In genomic region chr2:23286765-23287155, GRCh38 we compare ENCODE assay signal across 12 cellular contexts.
DNase-seq lines count a peak whose midpoint lies in the region; ATAC-seq and TF ChIP-seq lines count a peak whose summit lies in the region.
"Had no signal": no experiment of that assay in that cellular context is flagged by ENCODE, and none has a peak within 500 bp of the region (broad histone marks: within the 10 kb centered on the region; RNA-seq: fewer than 3 reads in every experiment).

No MANE protein-coding gene starts in this region.

- peak; percentile 55 for DNase-seq in G401 (ENCODE audit: low spot score)
- DNase-seq in mammary epithelial cell = peak; percentile 51
- peak; percentile 57 for DNase-seq in kidney tubule cell (ENCODE audit: low spot score)
- DNase-seq in skeletal muscle cell (ENCODE audit: low read depth) = peak; percentile 44
- no peak for DNase-seq in activated CD4-positive, alpha-beta T cell treated with anti-CD3 and anti-CD28 coated beads, Interleukin-2, amount 10 ng/mL, durations not matched to agents 7 days and 5 days
- DNase-seq in CD14-positive monocyte (ENCODE audit: low spot score) = no peak
- DNase-seq in activated naive CD8-positive, alpha-beta T cell treated with anti-CD3 and anti-CD28 coated beads, Interleukin-2, amount 50 U/mL, for 24 hours = no peak
- DNase-seq: effector CD4-positive, alpha-beta T cell; NCI-H1048; nephron progenitor cell had no signal

- H3K27me3 ChIP-seq in mammary epithelial cell (ENCODE audit: insufficient read depth, low read length) = no peaks in the 10 kb centered on the region

- intact Hi-C loops in mammary epithelial cell (cut with micrococcal nuclease) = no loop called here
- intact Hi-C loops in CD14-positive monocyte (cut with micrococcal nuclease) = no loop called here

- no peaks in the 10 kb centered on the region for H3K36me3 Mint-ChIP-seq in activated CD4-positive, alpha-beta T cell treated with anti-CD3 and anti-CD28 coated beads, Interleukin-2, amount 10 ng/mL, durations not matched to agents 7 days and 5 days (ENCODE audit: low read depth)
- H3K36me3 Mint-ChIP-seq in CD14-positive monocyte = no peaks in the 10 kb centered on the region
- H3K36me3 Mint-ChIP-seq in activated naive CD8-positive, alpha-beta T cell treated with anti-CD3 and anti-CD28 coated beads, Interleukin-2, amount 50 U/mL, for 24 hours (ENCODE audit: low read depth) = no peaks in the 10 kb centered on the region

- no peak overlapping the region for H3K4me3 ChIP-seq in mammary epithelial cell (replicated peaks in 1 of 3; ENCODE audit: insufficient read depth in 1 of 3, low read depth in 2 of 3, low read length in 3 of 3)
- H3K4me3 ChIP-seq in skeletal muscle cell (ENCODE audit: low read depth, low read length) = no peak overlapping the region
- H3K4me3 ChIP-seq: SK-N-MC had no signal

- BruUV-seq in mammary epithelial cell (replicated peaks; lab: Mats Ljungman, UMichigan) = no TSS peak

- no peak overlapping the region for H2AFZ ChIP-seq in mammary epithelial cell (ENCODE audit: low read depth, low read length)

- H3K27ac ChIP-seq in mammary epithelial cell (ENCODE audit: insufficient read depth, low read depth, low read length) = peak overlapping the region; percentile 6
- H3K27ac ChIP-seq: SK-N-MC had no signal

- CTCF ChIA-PET in mammary epithelial cell (lab: Charles Lee; ENCODE audit: low non-redundant PET) = interaction anchor here (0.8 kb wide), 1 partner anchor 164 kb away, joined by 3 read pairs; no protein-coding TSS in a partner anchor
- CTCF ChIA-PET in activated CD4-positive, alpha-beta T cell treated with anti-CD3 and anti-CD28 coated beads, Interleukin-2, amount 10 ng/mL, durations not matched to agents 7 days and 5 days (lab: Charles Lee) = interaction anchor here (1.4 kb wide), 1 partner anchor 13 kb away, joined by 4 read pairs; no protein-coding TSS in a partner anchor

- H3K9ac ChIP-seq in mammary epithelial cell (ENCODE audit: insufficient read depth, low read length) = no peak overlapping the region

- H4K20me1 ChIP-seq in mammary epithelial cell (ENCODE audit: insufficient read depth, low read length) = no peaks in the 10 kb centered on the region

- POLR2A ChIA-PET in activated CD4-positive, alpha-beta T cell treated with anti-CD3 and anti-CD28 coated beads, Interleukin-2, amount 10 ng/mL, durations not matched to agents 7 days and 5 days (lab: Charles Lee) = interaction anchor here (0.6 kb wide), 1 partner anchor 242 kb away, joined by 4 read pairs; no protein-coding TSS in a partner anchor

- dilution Hi-C loops in mammary epithelial cell (cut with HindIII; ENCODE audit: low sequenced_read_pairs) = no loop called here

- H3K27ac Mint-ChIP-seq in activated CD4-positive, alpha-beta T cell treated with anti-CD3 and anti-CD28 coated beads, Interleukin-2, amount 10 ng/mL, durations not matched to agents 7 days and 5 days = no peak overlapping the region
- no peak overlapping the region for H3K27ac Mint-ChIP-seq in CD14-positive monocyte
- no peak overlapping the region for H3K27ac Mint-ChIP-seq in activated naive CD8-positive, alpha-beta T cell treated with anti-CD3 and anti-CD28 coated beads, Interleukin-2, amount 50 U/mL, for 24 hours

- H3K27me3 Mint-ChIP-seq in activated CD4-positive, alpha-beta T cell treated with anti-CD3 and anti-CD28 coated beads, Interleukin-2, amount 10 ng/mL, durations not matched to agents 7 days and 5 days = peaks cover 22% of the 10 kb centered on the region
- peaks cover 0 to 2% (median 0%) of the 10 kb centered on the region in 3 donors for H3K27me3 Mint-ChIP-seq in CD14-positive monocyte (ENCODE audit: low read depth in 3 of 3)
- no peaks in the 10 kb centered on the region for H3K27me3 Mint-ChIP-seq in activated naive CD8-positive, alpha-beta T cell treated with anti-CD3 and anti-CD28 coated beads, Interleukin-2, amount 50 U/mL, for 24 hours

- 8% methylated on average over 3 of the region's 3 CpGs for WGBS in mammary epithelial cell (ENCODE audit: low coverage, missing lambda C conversion rate)

- ATAC-seq in GM21619 (IDR thresholded peaks at IDR 0.05; ENCODE audit: unreplicated experiment) = no peak
- no peak for ATAC-seq in activated naive CD8-positive, alpha-beta T cell treated with anti-CD3 and anti-CD28 coated beads, Interleukin-2, amount 50 U/mL, for 24 hours

- H3K9me3 ChIP-seq in mammary epithelial cell (replicated peaks; ENCODE audit: insufficient read depth, low read length) = no peaks in the 10 kb centered on the region

- peak overlapping the region; percentile 51 for H3K4me2 ChIP-seq in mammary epithelial cell (ENCODE audit: insufficient read depth, low read depth, low read length)

- peaks cover 53% of the 10 kb centered on the region for H3K4me1 ChIP-seq in mammary epithelial cell (ENCODE audit: insufficient read depth, low read length)

- no peak for TF ChIP-seq CTCF in mammary epithelial cell (conservative IDR thresholded peaks at IDR 0.05 in 1 of 2, IDR thresholded peaks at IDR 0.05 in 1 of 2; ENCODE audit: extremely low read depth in 1 of 2, insufficient read depth in 1 of 2, low read depth in 1 of 2, low read length in 2 of 2)
- no peak for TF ChIP-seq CTCF in CD14-positive monocyte (IDR thresholded peaks at IDR 0.05)

- no peaks in the 10 kb centered on the region for H3K4me1 Mint-ChIP-seq in activated CD4-positive, alpha-beta T cell treated with anti-CD3 and anti-CD28 coated beads, Interleukin-2, amount 10 ng/mL, durations not matched to agents 7 days and 5 days
- no peaks in the 10 kb centered on the region for H3K4me1 Mint-ChIP-seq in CD14-positive monocyte
- no peaks in the 10 kb centered on the region for H3K4me1 Mint-ChIP-seq in activated naive CD8-positive, alpha-beta T cell treated with anti-CD3 and anti-CD28 coated beads, Interleukin-2, amount 50 U/mL, for 24 hours

- H3K79me2 ChIP-seq in mammary epithelial cell (ENCODE audit: insufficient read depth, low read length) = no peaks in the 10 kb centered on the region

- in situ Hi-C loops in G401 (cut with HindIII; ENCODE audit: low sequenced_read_pairs) = no loop called here
- in situ Hi-C loops in mammary epithelial cell (cut with MboI; ENCODE audit: low sequenced_read_pairs in 2 of 2) = no loop called here

- H3K4me3 Mint-ChIP-seq in activated CD4-positive, alpha-beta T cell treated with anti-CD3 and anti-CD28 coated beads, Interleukin-2, amount 10 ng/mL, durations not matched to agents 7 days and 5 days = no peak overlapping the region
- no peak overlapping the region for H3K4me3 Mint-ChIP-seq in CD14-positive monocyte
- no peak overlapping the region for H3K4me3 Mint-ChIP-seq in activated naive CD8-positive, alpha-beta T cell treated with anti-CD3 and anti-CD28 coated beads, Interleukin-2, amount 50 U/mL, for 24 hours
- H3K4me3 Mint-ChIP-seq: nephron progenitor cell had no signal

- no peaks in the 10 kb centered on the region for H3K36me3 ChIP-seq in mammary epithelial cell (ENCODE audit: insufficient read depth, low read length)

- H3K9me3 Mint-ChIP-seq in activated CD4-positive, alpha-beta T cell treated with anti-CD3 and anti-CD28 coated beads, Interleukin-2, amount 10 ng/mL, durations not matched to agents 7 days and 5 days = no peaks in the 10 kb centered on the region
- peaks cover 0 to 2% (median 0%) of the 10 kb centered on the region in 7 donors for H3K9me3 Mint-ChIP-seq in CD14-positive monocyte
- peaks cover 3% of the 10 kb centered on the region for H3K9me3 Mint-ChIP-seq in activated naive CD8-positive, alpha-beta T cell treated with anti-CD3 and anti-CD28 coated beads, Interleukin-2, amount 50 U/mL, for 24 hours
- H3K9me3 Mint-ChIP-seq: nephron progenitor cell had no signal

Comparison
In these comparisons a context has a peak if more than half of its experiments do, and no peak if none do; other contexts are left out.
1. DNase-seq: peak in G401 (single experiment), mammary epithelial cell (single experiment), kidney tubule cell (single experiment) and skeletal muscle cell (single experiment); none in activated CD4-positive, alpha-beta T cell treated with anti-CD3 and anti-CD28 coated beads, Interleukin-2, amount 10 ng/mL, durations not matched to agents 7 days and 5 days (single experiment), CD14-positive monocyte (single experiment) and activated naive CD8-positive, alpha-beta T cell treated with anti-CD3 and anti-CD28 coated beads, Interleukin-2, amount 50 U/mL, for 24 hours (single experiment).